ENCODE assay signal across 9 cellular contexts in the genomic region with DNA sequence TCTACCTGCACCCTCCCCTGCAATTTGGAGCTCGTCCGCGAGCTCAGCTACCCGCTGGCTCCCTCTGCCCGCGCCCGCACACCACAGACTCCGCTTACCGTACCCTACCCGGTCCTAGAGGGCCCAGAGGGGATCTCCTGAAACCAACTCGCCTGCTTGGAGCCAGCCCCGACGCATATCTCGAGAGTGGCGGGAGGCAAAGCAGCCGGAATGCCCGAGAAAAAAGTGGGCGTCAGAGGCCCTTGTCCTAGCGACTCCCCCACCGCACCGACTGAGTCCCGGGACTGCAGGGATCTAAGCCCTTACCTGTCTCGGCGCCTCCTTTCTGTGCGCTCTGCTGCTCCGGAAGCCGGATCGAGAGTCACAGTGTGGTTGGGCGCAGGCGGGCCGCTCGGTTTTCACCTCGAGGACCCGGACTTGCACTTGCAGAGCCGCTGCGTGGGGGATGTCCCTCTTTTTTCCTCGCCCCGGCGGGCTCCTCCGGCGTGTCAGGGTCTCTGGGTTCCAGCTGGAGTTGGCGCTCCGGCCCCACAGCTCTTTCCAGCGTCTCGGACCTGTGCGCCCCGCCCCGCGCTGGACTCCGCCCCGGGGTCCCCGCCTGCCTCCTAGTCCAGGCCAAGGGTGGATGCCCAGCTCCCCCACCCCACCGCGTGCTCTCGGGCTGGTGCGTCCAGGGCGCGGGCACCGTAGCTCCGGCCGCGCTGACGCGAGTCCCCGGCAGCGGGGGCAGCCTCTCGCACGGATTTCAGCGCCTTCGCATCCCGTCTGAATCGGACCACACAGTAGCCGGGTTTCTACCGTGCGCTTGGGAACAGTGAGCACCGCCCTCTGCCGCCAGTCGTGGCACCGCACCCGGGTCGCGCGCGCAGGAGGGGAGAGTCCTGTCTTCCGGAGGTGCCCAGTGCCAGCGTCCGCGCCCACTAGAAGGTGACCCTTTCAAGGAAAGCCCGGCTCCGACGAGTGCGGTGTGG. TPM values are rescaled to one million over a fixed set of nuclear protein-coding genes. Genes with fewer than 3 reads are reported as not detected.
DNase-seq lines count a peak whose midpoint lies in the region; ATAC-seq and TF ChIP-seq lines count a peak whose summit lies in the region.
"Had no signal": no experiment of that assay in that cellular context is flagged by ENCODE, and none has a peak within 500 bp of the region (broad histone marks: within the 10 kb centered on the region; RNA-seq: fewer than 3 reads in every experiment).

PROKR2 (minus strand) TSS at position 767 of the 971 bp plus-strand sequence. CDS start 2,585 bp downstream, outside the sequence.

- H3K27ac Mint-ChIP-seq in activated T-cell treated with anti-CD3 and anti-CD28 coated beads, Interleukin-2, amount 50 U/mL, for 72 hours = no peak within 1 kb of the TSS

- peak within 1 kb of the TSS; percentile 5 for H3K4me3 ChIP-seq in A673 (ENCODE audit: low read depth, low read length, poor library complexity, severe bottlenecking)
- no peak within 1 kb of the TSS for H3K4me3 ChIP-seq in foreskin fibroblast (ENCODE audit: low read depth in 1 of 2, low read length in 2 of 2)
- H3K4me3 ChIP-seq: ovary had no signal

- DNase-seq in A673 (ENCODE audit: low spot score) = peak; percentile 29
- DNase-seq in GM13976 (ENCODE audit: low spot score) = peak; percentile 58
- peak; percentile 27 to 37 for DNase-seq in activated T-cell treated with anti-CD3 and anti-CD28 coated beads, Interleukin-2, amount 50 U/mL, for 72 hours
- DNase-seq in left lobe of liver (ENCODE audit: low spot score) = no peak
- DNase-seq in foreskin fibroblast = no peak
- DNase-seq in foreskin melanocyte = no peak
- DNase-seq: ovary had no signal

- no peaks in the 10 kb centered on the region for H3K9me3 ChIP-seq in A673 (ENCODE audit: low read depth, low read length, poor library complexity, severe bottlenecking)
- H3K9me3 ChIP-seq: ovary had no signal

- BruUV-seq in A673 (replicated peaks; lab: Mats Ljungman, UMichigan) = no TSS peak

- H3K36me3 Mint-ChIP-seq in activated T-cell treated with anti-CD3 and anti-CD28 coated beads, Interleukin-2, amount 50 U/mL, for 72 hours (ENCODE audit: insufficient read depth in 2 of 2) = no peaks in the 10 kb centered on the region

- intact Hi-C loops in A673 (cut with micrococcal nuclease; ENCODE audit: unreplicated experiment) = no loop called here

- in situ Hi-C loops in GM13976 (cut with MboI; ENCODE audit: low sequenced_read_pairs, unreplicated experiment) = no loop called here

- H3K36me3 ChIP-seq in A673 (ENCODE audit: insufficient read depth, low read length, poor library complexity, severe bottlenecking) = no peaks in the 10 kb centered on the region
- H3K36me3 ChIP-seq: ovary had no signal

- H3K27me3 Mint-ChIP-seq in activated T-cell treated with anti-CD3 and anti-CD28 coated beads, Interleukin-2, amount 50 U/mL, for 72 hours (ENCODE audit: low read depth) = peaks cover 49% of the 10 kb centered on the region

- no peaks in the 10 kb centered on the region for H3K4me1 Mint-ChIP-seq in activated T-cell treated with anti-CD3 and anti-CD28 coated beads, Interleukin-2, amount 50 U/mL, for 72 hours (ENCODE audit: low read depth)

- POLR2A ChIA-PET in A673 (lab: Charles Lee; ENCODE audit: low non-redundant PET) = no interaction called here

- peak within 1 kb of the TSS; percentile 57 to 66 for H3K4me3 Mint-ChIP-seq in activated T-cell treated with anti-CD3 and anti-CD28 coated beads, Interleukin-2, amount 50 U/mL, for 72 hours

- CTCF ChIA-PET in A673 (lab: Charles Lee) = no interaction called here

- no peaks in the 10 kb centered on the region for H3K9me3 Mint-ChIP-seq in activated T-cell treated with anti-CD3 and anti-CD28 coated beads, Interleukin-2, amount 50 U/mL, for 72 hours

- ATAC-seq in activated T-cell treated with anti-CD3 and anti-CD28 coated beads, Interleukin-2, amount 50 U/mL, for 72 hours (replicated peaks in 1 of 2) = peak; percentile 69 to 73
- ATAC-seq in left lobe of liver = peak; percentile 17
- ATAC-seq in GM18861 (IDR thresholded peaks at IDR 0.05; ENCODE audit: unreplicated experiment) = no peak
- ATAC-seq in GM18909 (IDR thresholded peaks at IDR 0.05; ENCODE audit: poor library complexity, unreplicated experiment) = no peak

- no peak; the same call in 1 of the 2 replicates for TF ChIP-seq CTCF in A673 (conservative IDR thresholded peaks at IDR 0.05; ENCODE audit: low read depth, low read length)
- TF ChIP-seq CTCF in GM13976 (IDR thresholded peaks at IDR 0.05; ENCODE audit: borderline replicate concordance, control extremely low read depth, extremely low read depth, insufficient read depth, missing control alignments) = no peak
- TF ChIP-seq CTCF in foreskin fibroblast (IDR thresholded peaks at IDR 0.05; ENCODE audit: low read depth, low read length) = no peak

- peaks cover 92% of the 10 kb centered on the region for H3K27me3 ChIP-seq in A673 (replicated peaks; ENCODE audit: insufficient read depth, low read depth, low read length, poor library complexity)
- H3K27me3 ChIP-seq: ovary had no signal

- H3K27ac ChIP-seq in A673 (ENCODE audit: low read depth, low read length, poor library complexity, severe bottlenecking) = no peak within 1 kb of the TSS
- H3K27ac ChIP-seq: ovary had no signal

- H3K4me1 ChIP-seq in A673 (ENCODE audit: insufficient read depth, low read length, poor library complexity, severe bottlenecking) = no peaks in the 10 kb centered on the region

RNA-seq across cellular contexts. Expression of gene PROKR2, which starts in this region (rescaled TPM):
- total RNA-seq in A673 (2021) (not detected in 2 replicates), left lobe of liver (not detected)
- not detected for total RNA-seq in activated T-cell treated with anti-CD3 and anti-CD28 coated beads, Interleukin-2, amount 50 U/mL, for 72 hours
- total RNA-seq: ovary had no signal

Comparison
In these comparisons a context has a peak if more than half of its experiments do, and no peak if none do; other contexts are left out.
1. Peak in DNase-seq and H3K4me3 ChIP-seq in A673; RNA of the gene not detected or under 1 TPM.
2. Peak in DNase-seq and ATAC-seq in activated T-cell treated with anti-CD3 and anti-CD28 coated beads, Interleukin-2, amount 50 U/mL, for 72 hours; RNA of the gene not detected or under 1 TPM.
3. Peak in ATAC-seq in left lobe of liver; RNA of the gene not detected or under 1 TPM.